Comparison of ENCODE assay signal across 10 cellular contexts in the genomic region with DNA sequence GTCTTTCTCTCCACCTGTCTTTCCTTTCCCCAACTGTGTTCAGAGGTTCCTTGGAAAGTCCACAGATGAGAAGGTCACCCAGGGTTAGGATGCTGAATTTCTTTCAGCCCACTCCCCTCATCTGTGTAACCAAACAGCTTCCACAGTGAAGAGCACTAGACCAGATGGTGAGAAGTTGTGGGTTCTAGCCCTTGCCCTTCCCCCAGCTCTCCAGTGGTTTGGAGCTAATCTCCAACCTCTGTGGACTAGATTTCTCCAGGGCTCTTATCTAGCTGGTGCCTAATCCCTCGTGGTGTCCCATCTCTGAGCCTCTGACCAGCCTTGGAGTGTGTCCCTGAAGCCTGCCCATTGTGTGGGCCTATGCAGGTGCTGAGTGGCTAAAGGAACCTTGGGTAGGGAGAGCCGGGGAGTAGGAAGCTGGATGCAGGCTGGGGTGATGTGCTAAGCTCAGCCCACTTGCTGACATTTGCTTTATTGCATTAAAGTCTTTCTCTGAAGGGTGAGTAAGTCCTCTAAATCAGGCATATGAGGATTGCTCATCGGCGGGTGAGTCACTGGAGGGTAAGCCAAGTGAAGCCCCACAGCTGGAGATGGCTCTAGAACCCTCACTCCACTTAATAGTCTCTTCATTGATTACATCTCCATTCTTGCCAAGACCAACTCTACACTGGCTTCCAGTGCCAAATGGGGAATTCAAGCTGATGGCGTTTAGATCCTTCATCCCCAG.
DNase-seq lines count a peak whose midpoint lies in the region; ATAC-seq and FAIRE-seq lines count a peak whose summit lies in the region.
"Had no signal": no experiment of that assay in that cellular context is flagged by ENCODE, and none has a peak within 500 bp of the region (broad histone marks: within the 10 kb centered on the region; RNA-seq: fewer than 3 reads in every experiment).

No MANE protein-coding gene starts in this region.

- H3K27me3 Mint-ChIP-seq in activated naive CD4-positive, alpha-beta T cell treated with anti-CD3 and anti-CD28 coated beads, Interleukin-2, amount 10 ng/mL, durations not matched to agents 7 days and 5 days: no peaks in the 10 kb centered on the region
- H3K27me3 Mint-ChIP-seq: IgD-negative memory B cell; naive thymus-derived CD8-positive, alpha-beta T cell had no signal

- DNase-seq in ACHN (peak; percentile 87), HTR-8/SVneo (ENCODE audit: insufficient read length, low spot score) (no peak), kidney tubule cell (ENCODE audit: low spot score) (peak; percentile 92)
- DNase-seq in activated naive CD4-positive, alpha-beta T cell treated with anti-CD3 and anti-CD28 coated beads, Interleukin-2, amount 10 ng/mL, durations not matched to agents 7 days and 5 days: no peak

- CTCF ChIA-PET in activated naive CD4-positive, alpha-beta T cell treated with anti-CD3 and anti-CD28 coated beads, Interleukin-2, amount 10 ng/mL, durations not matched to agents 7 days and 5 days (lab: Charles Lee): interaction anchor here (0.7 to 1.1 kb wide), 4 partner anchors 36 to 160 kb away, joined by 3 to 4 read pairs (median 3); no protein-coding TSS in a partner anchor

- peak overlapping the region; percentile 37 for H3K27ac Mint-ChIP-seq in activated naive CD4-positive, alpha-beta T cell treated with anti-CD3 and anti-CD28 coated beads, Interleukin-2, amount 10 ng/mL, durations not matched to agents 7 days and 5 days

- H3K4me1 Mint-ChIP-seq in activated naive CD4-positive, alpha-beta T cell treated with anti-CD3 and anti-CD28 coated beads, Interleukin-2, amount 10 ng/mL, durations not matched to agents 7 days and 5 days: peaks cover 28% of the 10 kb centered on the region

- in situ Hi-C loops in ACHN (cut with HindIII; ENCODE audit: low pct_ligation_motif_present, low pct_unique_long_range_greater_than_20kb, low sequenced_read_pairs): no loop called here

- no peaks in the 10 kb centered on the region for H3K9me3 Mint-ChIP-seq in activated naive CD4-positive, alpha-beta T cell treated with anti-CD3 and anti-CD28 coated beads, Interleukin-2, amount 10 ng/mL, durations not matched to agents 7 days and 5 days

- FAIRE-seq in HTR-8/SVneo (lab: Jason Lieb, UNC): peak; percentile 40

- ATAC-seq in HG03571 (IDR thresholded peaks at IDR 0.05; ENCODE audit: unreplicated experiment) (no peak), HG02852 (IDR thresholded peaks at IDR 0.05; ENCODE audit: unreplicated experiment) (no peak), HG03378 (IDR thresholded peaks at IDR 0.05; ENCODE audit: unreplicated experiment) (no peak), GM19351 (IDR thresholded peaks at IDR 0.05; ENCODE audit: unreplicated experiment) (no peak)
- ATAC-seq: naive thymus-derived CD8-positive, alpha-beta T cell had no signal

- no peak overlapping the region for H3K4me3 Mint-ChIP-seq in activated naive CD4-positive, alpha-beta T cell treated with anti-CD3 and anti-CD28 coated beads, Interleukin-2, amount 10 ng/mL, durations not matched to agents 7 days and 5 days
- H3K4me3 Mint-ChIP-seq: IgD-negative memory B cell; naive thymus-derived CD8-positive, alpha-beta T cell had no signal

- peaks cover 77% of the 10 kb centered on the region for H3K36me3 Mint-ChIP-seq in activated naive CD4-positive, alpha-beta T cell treated with anti-CD3 and anti-CD28 coated beads, Interleukin-2, amount 10 ng/mL, durations not matched to agents 7 days and 5 days

Comparison
In these comparisons a context has a peak if more than half of its experiments do, and no peak if none do; other contexts are left out.
1. DNase-seq: peak in ACHN (single experiment) and kidney tubule cell (single experiment); none in HTR-8/SVneo (single experiment) and activated naive CD4-positive, alpha-beta T cell treated with anti-CD3 and anti-CD28 coated beads, Interleukin-2, amount 10 ng/mL, durations not matched to agents 7 days and 5 days (single experiment).